ENCODE assay signal across 6 cellular contexts in genomic region chr7:99379693-99380031, GRCh38. TPM values are rescaled to one million over a fixed set of nuclear protein-coding genes. Genes with fewer than 3 reads are reported as not detected.
DNase-seq lines count a peak whose midpoint lies in the region; ATAC-seq and TF ChIP-seq lines count a peak whose summit lies in the region.
"Not testable (repeated sequence)": the region's sequence is repeated elsewhere in the genome, so short reads cannot be mapped to it uniquely, and the experiment has no call there.

No MANE protein-coding gene starts in this region.

- H3K36me3 ChIP-seq in A673 (ENCODE audit: insufficient read depth, low read length, poor library complexity, severe bottlenecking) = not testable (repeated sequence)
- peaks cover 43% of the 10 kb centered on the region for H3K36me3 ChIP-seq in lower lobe of right lung
- peaks cover 24% of the 10 kb centered on the region for H3K36me3 ChIP-seq in skeletal muscle satellite cell (ENCODE audit: insufficient read depth, low read length)

- H3K4me1 Mint-ChIP-seq in IgD-negative memory B cell = peaks cover 23 to 40% (median 25%) of the 10 kb centered on the region in 3 donors
- H3K4me1 Mint-ChIP-seq in activated T-helper 1 cell treated with anti-CD3 and anti-CD28 coated beads, Interleukin-12 subunit alpha, Interleukin-12 subunit beta, Interleukin-2, Interleukin-4 antibody, amounts not matched to agents 30 ng/mL and 10 ng/mL and 1 ng/mL, durations not matched to agents 14 hours and 24 hours and 36 hours (ENCODE audit: low read depth) = peaks cover 34% of the 10 kb centered on the region
- H3K4me1 Mint-ChIP-seq in effector memory CD8-positive, alpha-beta T cell (ENCODE audit: low read depth in 2 of 2) = peaks cover 55 to 56% of the 10 kb centered on the region in 2 donors

- CTCF ChIA-PET in A673 (lab: Charles Lee) = not testable (repeated sequence)

- H3K27me3 ChIP-seq in A673 (replicated peaks; ENCODE audit: insufficient read depth, low read depth, low read length, poor library complexity); lower lobe of right lung (ENCODE audit: low read depth); skeletal muscle satellite cell (ENCODE audit: control insufficient read depth, insufficient read depth, low read length): not testable (repeated sequence)

- not testable (repeated sequence) for DNase-seq in A673 (ENCODE audit: low spot score); activated T-helper 1 cell treated with anti-CD3 and anti-CD28 coated beads, Interleukin-12 subunit alpha, Interleukin-12 subunit beta, Interleukin-2, Interleukin-4 antibody, amounts not matched to agents 30 ng/mL and 10 ng/mL and 1 ng/mL, durations not matched to agents 14 hours and 24 hours and 36 hours (ENCODE audit: low spot score); effector memory CD8-positive, alpha-beta T cell; lower lobe of right lung

- H3K4me3 ChIP-seq in A673 (ENCODE audit: low read depth, low read length, poor library complexity, severe bottlenecking); skeletal muscle satellite cell (ENCODE audit: low read length): not testable (repeated sequence)
- H3K4me3 ChIP-seq in lower lobe of right lung = peak overlapping the region; percentile 40

- H3K27me3 Mint-ChIP-seq in IgD-negative memory B cell; activated T-helper 1 cell treated with anti-CD3 and anti-CD28 coated beads, Interleukin-12 subunit alpha, Interleukin-12 subunit beta, Interleukin-2, Interleukin-4 antibody, amounts not matched to agents 30 ng/mL and 10 ng/mL and 1 ng/mL, durations not matched to agents 14 hours and 24 hours and 36 hours (ENCODE audit: insufficient read depth); effector memory CD8-positive, alpha-beta T cell: not testable (repeated sequence)

- not testable (repeated sequence) for BruUV-seq in A673 (replicated peaks; lab: Mats Ljungman, UMichigan)

- ATAC-seq in effector memory CD8-positive, alpha-beta T cell (replicated peaks); lower lobe of right lung: not testable (repeated sequence)

- H3K27ac Mint-ChIP-seq in IgD-negative memory B cell = peak overlapping the region; percentile 92 to 99 (median 96)
- peak overlapping the region; percentile 91 for H3K27ac Mint-ChIP-seq in activated T-helper 1 cell treated with anti-CD3 and anti-CD28 coated beads, Interleukin-12 subunit alpha, Interleukin-12 subunit beta, Interleukin-2, Interleukin-4 antibody, amounts not matched to agents 30 ng/mL and 10 ng/mL and 1 ng/mL, durations not matched to agents 14 hours and 24 hours and 36 hours
- peak overlapping the region; percentile 95 to 98 for H3K27ac Mint-ChIP-seq in effector memory CD8-positive, alpha-beta T cell

- not testable (repeated sequence) for TF ChIP-seq CTCF in A673 (conservative IDR thresholded peaks at IDR 0.05; ENCODE audit: low read depth, low read length); lower lobe of right lung (IDR thresholded peaks at IDR 0.05)

- H3K4me1 ChIP-seq in A673 (ENCODE audit: insufficient read depth, low read length, poor library complexity, severe bottlenecking) (peaks cover 23% of the 10 kb centered on the region), lower lobe of right lung (peaks cover 71% of the 10 kb centered on the region), skeletal muscle satellite cell (ENCODE audit: control insufficient read depth, insufficient read depth, low read length) (peaks cover 31% of the 10 kb centered on the region)

- H3K4me2 ChIP-seq in skeletal muscle satellite cell (ENCODE audit: low read length) = peak overlapping the region; percentile 71

- POLR2A ChIA-PET in A673 (lab: Charles Lee; ENCODE audit: low non-redundant PET) = interaction anchor here (0.6 kb wide), 1 partner anchor 1746 kb away, joined by 5 read pairs; no protein-coding TSS in a partner anchor

- H3K36me3 Mint-ChIP-seq in IgD-negative memory B cell = not testable (repeated sequence)
- peaks cover 31% of the 10 kb centered on the region for H3K36me3 Mint-ChIP-seq in activated T-helper 1 cell treated with anti-CD3 and anti-CD28 coated beads, Interleukin-12 subunit alpha, Interleukin-12 subunit beta, Interleukin-2, Interleukin-4 antibody, amounts not matched to agents 30 ng/mL and 10 ng/mL and 1 ng/mL, durations not matched to agents 14 hours and 24 hours and 36 hours (ENCODE audit: low read depth)
- peaks cover 75% of the 10 kb centered on the region for H3K36me3 Mint-ChIP-seq in effector memory CD8-positive, alpha-beta T cell (ENCODE audit: insufficient read depth)

- H3K4me3 Mint-ChIP-seq in IgD-negative memory B cell = peak overlapping the region; percentile 73 to 88 (median 80)
- peak overlapping the region; percentile 86 for H3K4me3 Mint-ChIP-seq in activated T-helper 1 cell treated with anti-CD3 and anti-CD28 coated beads, Interleukin-12 subunit alpha, Interleukin-12 subunit beta, Interleukin-2, Interleukin-4 antibody, amounts not matched to agents 30 ng/mL and 10 ng/mL and 1 ng/mL, durations not matched to agents 14 hours and 24 hours and 36 hours
- H3K4me3 Mint-ChIP-seq in effector memory CD8-positive, alpha-beta T cell = peak overlapping the region; percentile 84 to 85

- H3K9me3 ChIP-seq in A673 (ENCODE audit: low read depth, low read length, poor library complexity, severe bottlenecking); lower lobe of right lung; skeletal muscle satellite cell (replicated peaks; ENCODE audit: low read length): not testable (repeated sequence)

- peak overlapping the region; percentile 6 for H3K27ac ChIP-seq in A673 (ENCODE audit: low read depth, low read length, poor library complexity, severe bottlenecking)
- H3K27ac ChIP-seq in lower lobe of right lung = peak overlapping the region; percentile 88

- not testable (repeated sequence) for H3K9me3 Mint-ChIP-seq in IgD-negative memory B cell; activated T-helper 1 cell treated with anti-CD3 and anti-CD28 coated beads, Interleukin-12 subunit alpha, Interleukin-12 subunit beta, Interleukin-2, Interleukin-4 antibody, amounts not matched to agents 30 ng/mL and 10 ng/mL and 1 ng/mL, durations not matched to agents 14 hours and 24 hours and 36 hours; effector memory CD8-positive, alpha-beta T cell

- intact Hi-C loops in A673 (cut with micrococcal nuclease; ENCODE audit: unreplicated experiment); lower lobe of right lung (cut with DNase I): not testable (repeated sequence)
- intact Hi-C loops in activated T-helper 1 cell treated with anti-CD3 and anti-CD28 coated beads, Interleukin-12 subunit alpha, Interleukin-12 subunit beta, Interleukin-2, Interleukin-4 antibody, amounts not matched to agents 30 ng/mL and 10 ng/mL and 1 ng/mL, durations not matched to agents 14 hours and 24 hours and 36 hours (cut with micrococcal nuclease) = loop anchor here (2.0 kb wide), 4 partner anchors 49 to 179 kb away; partner anchors contain the start of genes CPSF4, PTCD1, ZKSCAN5 and ZNF655

- peak overlapping the region; percentile 69 for H3K9ac ChIP-seq in skeletal muscle satellite cell (ENCODE audit: low read depth, low read length)

RNA-seq across cellular contexts. Expression of gene ARPC1B, which starts 5.1 kb away (rescaled TPM):
- 29.9 and 39.8 TPM in 2 replicates for total RNA-seq in A673 (2021)
- polyA plus RNA-seq in IgD-negative memory B cell = 728 TPM
- total RNA-seq in activated T-helper 1 cell treated with anti-CD3 and anti-CD28 coated beads, Interleukin-12 subunit alpha, Interleukin-12 subunit beta, Interleukin-2, Interleukin-4 antibody, amounts not matched to agents 30 ng/mL and 10 ng/mL and 1 ng/mL, durations not matched to agents 14 hours and 24 hours and 36 hours = 254 and 256 TPM in 2 replicates
- 236 TPM for total RNA-seq in lower lobe of right lung
- 391 and 451 TPM in 2 replicates for total RNA-seq in skeletal muscle satellite cell (2012; rRNA removed)

RNA-seq across cellular contexts. Expression of gene PDAP1, which starts 28.7 kb away (rescaled TPM):
- 157 and 164 TPM in 2 replicates for total RNA-seq in A673 (2021)
- polyA plus RNA-seq in IgD-negative memory B cell = 33.8 TPM
- total RNA-seq in activated T-helper 1 cell treated with anti-CD3 and anti-CD28 coated beads, Interleukin-12 subunit alpha, Interleukin-12 subunit beta, Interleukin-2, Interleukin-4 antibody, amounts not matched to agents 30 ng/mL and 10 ng/mL and 1 ng/mL, durations not matched to agents 14 hours and 24 hours and 36 hours = 160 and 162 TPM in 2 replicates
- total RNA-seq in lower lobe of right lung = 61.6 TPM
- 59.6 and 61.2 TPM in 2 replicates for total RNA-seq in skeletal muscle satellite cell (2012; rRNA removed)

RNA-seq across cellular contexts. Expression of gene BUD31, which starts 29.1 kb away (rescaled TPM):
- total RNA-seq in A673 (2021) (180 and 194 TPM in 2 replicates), lower lobe of right lung (64.2 TPM)
- polyA plus RNA-seq in IgD-negative memory B cell = 162 TPM
- 132 and 145 TPM in 2 replicates for total RNA-seq in activated T-helper 1 cell treated with anti-CD3 and anti-CD28 coated beads, Interleukin-12 subunit alpha, Interleukin-12 subunit beta, Interleukin-2, Interleukin-4 antibody, amounts not matched to agents 30 ng/mL and 10 ng/mL and 1 ng/mL, durations not matched to agents 14 hours and 24 hours and 36 hours
- 114 and 123 TPM in 2 replicates for total RNA-seq in skeletal muscle satellite cell (2012; rRNA removed)

RNA-seq across cellular contexts. Expression of gene ARPC1A, which starts 54.0 kb away (rescaled TPM):
- 155 and 167 TPM in 2 replicates for total RNA-seq in A673 (2021)
- 81.5 TPM for polyA plus RNA-seq in IgD-negative memory B cell
- total RNA-seq in activated T-helper 1 cell treated with anti-CD3 and anti-CD28 coated beads, Interleukin-12 subunit alpha, Interleukin-12 subunit beta, Interleukin-2, Interleukin-4 antibody, amounts not matched to agents 30 ng/mL and 10 ng/mL and 1 ng/mL, durations not matched to agents 14 hours and 24 hours and 36 hours = 72.4 and 75.9 TPM in 2 replicates
- total RNA-seq in lower lobe of right lung = 109 TPM
- total RNA-seq in skeletal muscle satellite cell (2012; rRNA removed) = 237 and 313 TPM in 2 replicates

RNA-seq across cellular contexts. Expression of gene PTCD1, which starts 58.9 kb away (rescaled TPM):
- total RNA-seq in A673 (2021) (8.4 and 11.8 TPM in 2 replicates), lower lobe of right lung (6.8 TPM)
- polyA plus RNA-seq in IgD-negative memory B cell = 5.5 TPM
- total RNA-seq in activated T-helper 1 cell treated with anti-CD3 and anti-CD28 coated beads, Interleukin-12 subunit alpha, Interleukin-12 subunit beta, Interleukin-2, Interleukin-4 antibody, amounts not matched to agents 30 ng/mL and 10 ng/mL and 1 ng/mL, durations not matched to agents 14 hours and 24 hours and 36 hours = 13.7 and 16.0 TPM in 2 replicates
- total RNA-seq in skeletal muscle satellite cell (2012; rRNA removed) = 5.7 and 7.4 TPM in 2 replicates
